In genomic region chr1:1206376-1207253, GRCh38 we compare ENCODE assay signal across 8 cellular contexts. TPM values are rescaled to one million over a fixed set of nuclear protein-coding genes. Genes with fewer than 3 reads are reported as not detected.
A peak's percentile ranks its signal among the peaks of the same experiment; 100 is the strongest.
DNase-seq lines count a peak whose midpoint lies in the region; ATAC-seq and TF ChIP-seq lines count a peak whose summit lies in the region.

TSS of gene TNFRSF18 (minus strand) at chr1:1206592. CDS start at chr1:1206571, 21 bp downstream.

- ATAC-seq in natural killer cell treated with Interleukin-12 subunit alpha and Interleukin-12 subunit beta and Interleukin-15 and Interleukin-18, amount 100 ng/mL, for 72 hours: peak; percentile 29
- ATAC-seq in HG02885 (IDR thresholded peaks at IDR 0.05; ENCODE audit: poor library complexity, unreplicated experiment): no peak
- ATAC-seq in HG03108 (IDR thresholded peaks at IDR 0.05; ENCODE audit: unreplicated experiment): no peak
- no peak for ATAC-seq in HG03457 (IDR thresholded peaks at IDR 0.05; ENCODE audit: unreplicated experiment)

- H3K4me1 Mint-ChIP-seq in chondrocyte (ENCODE audit: low read depth): peaks cover 12% of the 10 kb centered on the region
- H3K4me1 Mint-ChIP-seq in natural killer cell treated with Interleukin-12 subunit alpha and Interleukin-12 subunit beta and Interleukin-15 and Interleukin-18, amount 100 ng/mL, for 72 hours (ENCODE audit: low read depth in 2 of 2): peaks cover 10 to 28% of the 10 kb centered on the region in 2 donors

- H3K4me3 Mint-ChIP-seq in chondrocyte (ENCODE audit: unreplicated experiment): no peak within 1 kb of the TSS
- H3K4me3 Mint-ChIP-seq in natural killer cell treated with Interleukin-12 subunit alpha and Interleukin-12 subunit beta and Interleukin-15 and Interleukin-18, amount 100 ng/mL, for 72 hours: peak within 1 kb of the TSS; percentile 78

- H3K36me3 Mint-ChIP-seq in chondrocyte (ENCODE audit: low read depth): no peaks in the 10 kb centered on the region
- H3K36me3 Mint-ChIP-seq in natural killer cell treated with Interleukin-12 subunit alpha and Interleukin-12 subunit beta and Interleukin-15 and Interleukin-18, amount 100 ng/mL, for 72 hours: no peaks in the 10 kb centered on the region

- DNase-seq in GM12864 (ENCODE audit: low read depth) (no peak), RPMI8226 (peak; percentile 92), chondrocyte (ENCODE audit: low spot score) (peak; percentile 82), NCI-H2227 treated with DMSO at 0.1 percent for 48 hours (lab: John Stamatoyannopoulos, UW) (no peak)
- peak; percentile 74 for DNase-seq in natural killer cell treated with Interleukin-12 subunit alpha and Interleukin-12 subunit beta and Interleukin-15 and Interleukin-18, amount 100 ng/mL, for 72 hours (ENCODE audit: low spot score)

- TF ChIP-seq CTCF in GM12864 (IDR thresholded peaks at IDR 0.05; ENCODE audit: low read depth, low read length, missing control alignments) (no peak), chondrocyte (IDR thresholded peaks at IDR 0.05) (peak; percentile 22)

- H3K9me3 Mint-ChIP-seq in chondrocyte (ENCODE audit: low read depth): no peaks in the 10 kb centered on the region
- no peaks in the 10 kb centered on the region for H3K9me3 Mint-ChIP-seq in natural killer cell treated with Interleukin-12 subunit alpha and Interleukin-12 subunit beta and Interleukin-15 and Interleukin-18, amount 100 ng/mL, for 72 hours

- H3K4me3 ChIP-seq in GM12864 (ENCODE audit: low read depth, low read length): peak within 1 kb of the TSS; percentile 8

- no peaks in the 10 kb centered on the region for H3K27me3 Mint-ChIP-seq in chondrocyte (ENCODE audit: low read depth)
- no peaks in the 10 kb centered on the region for H3K27me3 Mint-ChIP-seq in natural killer cell treated with Interleukin-12 subunit alpha and Interleukin-12 subunit beta and Interleukin-15 and Interleukin-18, amount 100 ng/mL, for 72 hours

- no peak within 1 kb of the TSS for H3K27ac Mint-ChIP-seq in chondrocyte (ENCODE audit: unreplicated experiment)
- H3K27ac Mint-ChIP-seq in natural killer cell treated with Interleukin-12 subunit alpha and Interleukin-12 subunit beta and Interleukin-15 and Interleukin-18, amount 100 ng/mL, for 72 hours: peak within 1 kb of the TSS; percentile 85 to 96

RNA-seq across cellular contexts. Expression of gene TNFRSF18, which starts in this region (rescaled TPM):
- total RNA-seq in chondrocyte: not detected in 3 replicates
- 100 to 1,000 TPM; 295 to 591 TPM for total RNA-seq in natural killer cell treated with Interleukin-12 subunit alpha and Interleukin-12 subunit beta and Interleukin-15 and Interleukin-18, amount 100 ng/mL, for 72 hours

Comparison
In these comparisons a context has a peak if more than half of its experiments do, and no peak if none do; other contexts are left out.
1. RNA of gene TNFRSF18 (total RNA-seq): 295 to 591 TPM in natural killer cell treated with Interleukin-12 subunit alpha and Interleukin-12 subunit beta and Interleukin-15 and Interleukin-18, amount 100 ng/mL, for 72 hours; not detected in chondrocyte; every median in the first group is over 100 times any median in the second.
2. Peak in DNase-seq in chondrocyte; RNA of the gene not detected or under 1 TPM.
3. DNase-seq: peak in RPMI8226 (single experiment) and natural killer cell treated with Interleukin-12 subunit alpha and Interleukin-12 subunit beta and Interleukin-15 and Interleukin-18, amount 100 ng/mL, for 72 hours (single experiment); none in GM12864 (single experiment) and NCI-H2227 treated with DMSO at 0.1 percent for 48 hours (single experiment).
4. ATAC-seq: peak in natural killer cell treated with Interleukin-12 subunit alpha and Interleukin-12 subunit beta and Interleukin-15 and Interleukin-18, amount 100 ng/mL, for 72 hours (2 of 2); none in HG02885 (single experiment), HG03108 (single experiment) and HG03457 (single experiment).